In the genomic region with DNA sequence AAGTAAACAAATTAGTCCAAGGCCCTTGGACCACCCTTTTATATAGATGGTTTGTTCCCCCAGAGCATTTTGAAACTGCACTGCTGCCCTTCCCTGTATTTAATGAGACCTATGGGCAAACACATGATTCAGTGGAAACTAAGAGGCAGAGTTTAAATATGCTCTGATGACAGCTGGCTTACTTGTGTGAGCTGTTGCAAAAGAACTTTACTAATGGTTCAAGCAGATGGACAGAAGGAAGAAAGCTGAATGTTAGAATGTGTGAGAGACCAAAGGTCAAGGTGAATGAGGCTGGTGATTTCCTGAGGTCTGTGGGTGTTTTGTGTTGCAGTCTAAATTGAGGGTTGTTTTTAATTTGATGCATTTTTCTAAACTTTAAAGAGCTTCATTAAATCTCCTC, we compare ENCODE assay signal across 20 cellular contexts.
"Had no signal": no experiment of that assay in that cellular context is flagged by ENCODE, and none has a peak within 500 bp of the region (broad histone marks: within the 10 kb centered on the region; RNA-seq: fewer than 3 reads in every experiment).

No MANE protein-coding gene starts in this region.

- DNase-seq: activated B cell treated with CpG ODN at 0.5 μM for 24 hours; activated CD4-positive, alpha-beta T cell treated with anti-CD3 and anti-CD28 coated beads, Interleukin-2, amount 10 ng/mL, durations not matched to agents 7 days and 5 days; activated CD8-positive, alpha-beta memory T cell treated with anti-CD3 and anti-CD28 coated beads, Interleukin-2, amount 50 U/mL, for 48 hours; activated gamma-delta T cell; activated T-cell treated with anti-CD3 and anti-CD28 coated beads, Interleukin-2, amount 50 U/mL, for 72 hours; amniotic stem cell; colonic mucosa; islet precursor cell; mammary epithelial cell; naive thymus-derived CD8-positive, alpha-beta T cell; posterior cingulate gyrus; retina; stimulated activated CD4-positive, alpha-beta T cell treated with anti-CD3 and anti-CD28 coated beads, Interleukin-15, amount 100 ng/mL, for 24 hours; stimulated activated CD4-positive, alpha-beta T cell treated with anti-CD3 and anti-CD28 coated beads, Interleukin-4, amount 100 ng/mL, for 1 hour; stimulated activated naive B cell treated with anti-CD40 and anti-IgM and Interleukin-4, amounts not matched to agents 10 μg/mL and 1 μg/mL and 100 μg/mL, for 72 hours; uterus had no signal

- H3K9me3 ChIP-seq: colonic mucosa, gastroesophageal sphincter, neutrophil, tibial nerve, uterus had no signal

- H3K4me1 ChIP-seq: colonic mucosa, gastroesophageal sphincter, tibial nerve, uterus had no signal

- H3K36me3 ChIP-seq: colonic mucosa, gastroesophageal sphincter, neutrophil, tibial nerve, uterus had no signal

- H3K4me3 ChIP-seq: colonic mucosa, gastroesophageal sphincter, skin epidermis, tibial nerve, uterus had no signal

- ATAC-seq: activated T-cell treated with anti-CD3 and anti-CD28 coated beads, Interleukin-2, amount 50 U/mL, for 72 hours; gastroesophageal sphincter; naive thymus-derived CD8-positive, alpha-beta T cell; stimulated activated naive B cell treated with anti-CD40 and anti-IgM and Interleukin-4, amounts not matched to agents 10 μg/mL and 1 μg/mL and 100 μg/mL, for 72 hours had no signal

- H3K27ac ChIP-seq: colonic mucosa, gastroesophageal sphincter, neutrophil, skin epidermis, tibial nerve, uterus had no signal

- H3K27me3 ChIP-seq: colonic mucosa, gastroesophageal sphincter, neutrophil, tibial nerve, uterus had no signal
